ENCODE assay signal across 1 cellular context in the genomic region with DNA sequence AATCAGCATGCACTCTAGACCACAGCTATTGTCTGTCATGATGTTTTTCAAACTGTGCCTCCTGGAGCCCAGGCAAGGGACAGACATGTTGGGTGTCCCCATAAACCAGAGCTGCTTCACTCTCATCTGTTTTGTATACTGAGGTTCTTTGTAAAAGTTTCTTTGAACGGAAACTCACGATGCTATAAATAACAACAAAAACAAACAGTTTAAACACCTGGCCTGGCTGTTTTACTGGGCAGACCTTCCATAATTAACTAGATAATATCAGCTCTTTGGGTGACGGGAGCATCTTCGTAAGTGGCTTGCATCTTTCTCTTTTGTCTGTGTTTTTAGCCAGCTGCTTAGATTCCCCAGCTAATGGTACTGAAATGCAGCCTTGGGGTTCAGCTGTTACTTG.
A peak's percentile ranks its signal among the peaks of the same experiment; 100 is the strongest.
TF ChIP-seq lines count a peak whose summit lies in the region.

No MANE protein-coding gene starts in this region.

TF ChIP-seq in GM12878, 131 proteins besides CTCF, POLR2A, EP300 and RAD21 (continued from another document):
- TF ChIP-seq ZBTB40 (IDR thresholded peaks at IDR 0.05; ENCODE audit: borderline replicate concordance) (no peak), PAX5 (IDR thresholded peaks at IDR 0.05; ENCODE audit: borderline replicate concordance, low read depth, low read length) (peak; percentile 32; the same call in 1 of the 2 replicates), NR2F1 (conservative IDR thresholded peaks at IDR 0.05) (no peak), HDAC2 (IDR thresholded peaks at IDR 0.05) (no peak), SMARCA5 (IDR thresholded peaks at IDR 0.05) (no peak), MTA3 (IDR thresholded peaks at IDR 0.05; ENCODE audit: borderline replicate concordance, low read length) (no peak), CREM (IDR thresholded peaks at IDR 0.05; ENCODE audit: low read depth) (no peak), NR2C2 (IDR thresholded peaks at IDR 0.05; ENCODE audit: borderline replicate concordance, control insufficient read depth, insufficient read length, low read depth) (no peak), RELA (IDR thresholded peaks at IDR 0.05; ENCODE audit: borderline replicate concordance, partially characterized antibody) (no peak), ESRRA (IDR thresholded peaks at IDR 0.05; ENCODE audit: low read length) (no peak), TAF1 (IDR thresholded peaks at IDR 0.05; ENCODE audit: borderline replicate concordance, low read depth, low read length) (peak; percentile 30; the same call in 1 of the 2 replicates), NFIC (IDR thresholded peaks at IDR 0.05; ENCODE audit: low read depth, low read length) (peak; percentile 26; the same call in 1 of the 2 replicates), EZH2 (IDR thresholded peaks at IDR 0.05; ENCODE audit: borderline replicate concordance, control insufficient read depth, low read depth, low read length) (no peak)
